ENCODE assay signal across 15 cellular contexts in genomic region chr2:144477281-144477942, GRCh38. TPM values are rescaled to one million over a fixed set of nuclear protein-coding genes. Genes with fewer than 3 reads are reported as not detected.
DNase-seq lines count a peak whose midpoint lies in the region; ATAC-seq and TF ChIP-seq lines count a peak whose summit lies in the region.
"Had no signal": no experiment of that assay in that cellular context is flagged by ENCODE, and none has a peak within 500 bp of the region (broad histone marks: within the 10 kb centered on the region; RNA-seq: fewer than 3 reads in every experiment).

No MANE protein-coding gene starts in this region.

- H3K9me3 ChIP-seq in right atrium auricular region: no peaks in the 10 kb centered on the region
- no peaks in the 10 kb centered on the region for H3K9me3 ChIP-seq in mesenchymal stem cell (ENCODE audit: control insufficient read depth, low read length)
- no peaks in the 10 kb centered on the region for H3K9me3 ChIP-seq in upper lobe of right lung
- H3K9me3 ChIP-seq: A549 had no signal

- H3K4me1 ChIP-seq in right atrium auricular region: peaks cover 0 to 88% of the 10 kb centered on the region in 2 donors
- H3K4me1 ChIP-seq in mesenchymal stem cell (ENCODE audit: control insufficient read depth, insufficient read depth, low read depth, low read length): peaks cover 19% of the 10 kb centered on the region
- peaks cover 36% of the 10 kb centered on the region for H3K4me1 ChIP-seq in upper lobe of right lung

- 51% methylated on average over 3 of the region's 4 CpGs for WGBS in mesenchymal stem cell

- H3K4ac ChIP-seq in mesenchymal stem cell (ENCODE audit: low read depth in 1 of 2, low read length in 2 of 2): no peak overlapping the region

- no peak overlapping the region for H3K14ac ChIP-seq in mesenchymal stem cell (ENCODE audit: low read length in 2 of 2)

- no peak overlapping the region for H4K8ac ChIP-seq in mesenchymal stem cell (ENCODE audit: low read length)

- H3K27me3 ChIP-seq in right atrium auricular region: no peaks in the 10 kb centered on the region
- H3K27me3 ChIP-seq in mesenchymal stem cell (ENCODE audit: control insufficient read depth in 1 of 2, insufficient read depth in 1 of 2, low read length in 2 of 2): no peaks in the 10 kb centered on the region
- no peaks in the 10 kb centered on the region for H3K27me3 ChIP-seq in upper lobe of right lung

- no peak for DNase-seq in right atrium auricular region (ENCODE audit: low spot score)
- no peak for DNase-seq in Right ventricle myocardium inferior (ENCODE audit: missing footprints)
- peak; percentile 62 for DNase-seq in astrocyte of the hippocampus (ENCODE audit: low read depth, low spot score)
- DNase-seq in mesenchymal stem cell: no peak
- DNase-seq in upper lobe of right lung: no peak
- no peak for DNase-seq in GM03348 (ENCODE audit: low spot score)
- DNase-seq: activated CD4-positive, CD25-positive, alpha-beta regulatory T cell treated with anti-CD3 and anti-CD28 coated beads, Interleukin-2, amount 50 U/mL, for 72 hours; activated T-cell treated with anti-CD3 and anti-CD28 coated beads, Interleukin-2, amount 50 U/mL, for 24 hours; amygdala; DND-41; SW 1271 had no signal

- H4K91ac ChIP-seq in mesenchymal stem cell (ENCODE audit: low read length): no peak overlapping the region

- ATAC-seq in Right ventricle myocardium inferior: no peak
- no peak for ATAC-seq in upper lobe of right lung
- no peak for ATAC-seq in GM18907 (IDR thresholded peaks at IDR 0.05; ENCODE audit: unreplicated experiment)
- no peak for ATAC-seq in esophagus mucosa
- ATAC-seq: A549, HCT116 had no signal

- H2BK12ac ChIP-seq in mesenchymal stem cell (ENCODE audit: low read length in 2 of 2): peak overlapping the region in 1 of 2 experiments; percentile 72

- H3K27ac ChIP-seq in right atrium auricular region (peak overlapping the region; percentile 29 to 40), mesenchymal stem cell (ENCODE audit: low read length, poor library complexity, severe bottlenecking) (peak overlapping the region; percentile 73), upper lobe of right lung (peak overlapping the region; percentile 20)
- H3K27ac ChIP-seq: A549 had no signal

- H3K23ac ChIP-seq in mesenchymal stem cell (ENCODE audit: low read length in 2 of 2): no peak overlapping the region

- H3K79me1 ChIP-seq in mesenchymal stem cell (replicated peaks; ENCODE audit: low read length, poor library complexity, severe bottlenecking): peaks cover 12% of the 10 kb centered on the region

- no peak overlapping the region for H2BK5ac ChIP-seq in mesenchymal stem cell (ENCODE audit: low read depth, low read length, poor library complexity, severe bottlenecking)

- TF ChIP-seq CTCF in right atrium auricular region (IDR thresholded peaks at IDR 0.05) (no peak), upper lobe of right lung (IDR thresholded peaks at IDR 0.05) (no peak)

- no peak overlapping the region for H2BK15ac ChIP-seq in mesenchymal stem cell (ENCODE audit: low read depth, poor library complexity, severe bottlenecking)

- no peak overlapping the region for H3K18ac ChIP-seq in mesenchymal stem cell (ENCODE audit: low read depth in 1 of 2, low read length in 2 of 2)

- no peak overlapping the region for H2BK120ac ChIP-seq in mesenchymal stem cell (ENCODE audit: low read depth, low read length)

- intact Hi-C loops in Right ventricle myocardium inferior (cut with DNase I) (loop anchor here (2.0 kb wide), 1 partner anchor 15 kb away; no protein-coding TSS in a partner anchor), upper lobe of right lung (cut with DNase I) (no loop called here)

- peak overlapping the region; percentile 16 for H3K9ac ChIP-seq in mesenchymal stem cell (ENCODE audit: low read length)

- peak overlapping the region; percentile 47 for H3K4me2 ChIP-seq in mesenchymal stem cell (ENCODE audit: low read length, poor library complexity, severe bottlenecking)
- H3K4me2 ChIP-seq: A549 had no signal

- no peak overlapping the region for H3K4me3 ChIP-seq in right atrium auricular region
- H3K4me3 ChIP-seq in mesenchymal stem cell (ENCODE audit: insufficient read depth in 1 of 2, low read depth in 1 of 2, low read length in 2 of 2): no peak overlapping the region
- no peak overlapping the region for H3K4me3 ChIP-seq in upper lobe of right lung
- H3K4me3 ChIP-seq: A549 had no signal

- no peak overlapping the region for H2AFZ ChIP-seq in mesenchymal stem cell (ENCODE audit: low read depth, low read length)

- H3K36me3 ChIP-seq in right atrium auricular region (no peaks in the 10 kb centered on the region), mesenchymal stem cell (ENCODE audit: control insufficient read depth in 1 of 2, insufficient read depth in 2 of 2, low read depth in 1 of 2, low read length in 2 of 2) (peaks cover 0 to 34% of the 10 kb centered on the region in 2 experiments), upper lobe of right lung (no peaks in the 10 kb centered on the region)

- peak overlapping the region; percentile 87 for H2AK5ac ChIP-seq in mesenchymal stem cell (ENCODE audit: low read length, severe bottlenecking)

RNA-seq across cellular contexts. Expression of gene ZEB2, which starts 42.5 kb away (rescaled TPM):
- total RNA-seq in right atrium auricular region (10 to 100 TPM; 76.1 to 91.7 TPM), Right ventricle myocardium inferior (89.0 TPM), upper lobe of right lung (178 TPM), esophagus mucosa (6.5 TPM)
- 62.5 TPM for polyA plus RNA-seq in mesenchymal stem cell (2013, experiment 1 of 2)
- polyA plus RNA-seq in mesenchymal stem cell (2013, experiment 2 of 2): 60.2 TPM

Comparison
In these comparisons a context has a peak if more than half of its experiments do, and no peak if none do; other contexts are left out.
1. H3K27ac ChIP-seq: peak in every context shown above with its lines; median percentile 73 in mesenchymal stem cell; 34 in right atrium auricular region; 20 in upper lobe of right lung.
2. RNA of gene ZEB2, which starts 42.5 kb away (total RNA-seq): 178 TPM in upper lobe of right lung (single experiment), 76.1 to 91.7 TPM in right atrium auricular region and 89.0 TPM in Right ventricle myocardium inferior (single experiment); 6.5 TPM in esophagus mucosa (single experiment); every median in the first group is over 10 times any median in the second.